In the genomic region with DNA sequence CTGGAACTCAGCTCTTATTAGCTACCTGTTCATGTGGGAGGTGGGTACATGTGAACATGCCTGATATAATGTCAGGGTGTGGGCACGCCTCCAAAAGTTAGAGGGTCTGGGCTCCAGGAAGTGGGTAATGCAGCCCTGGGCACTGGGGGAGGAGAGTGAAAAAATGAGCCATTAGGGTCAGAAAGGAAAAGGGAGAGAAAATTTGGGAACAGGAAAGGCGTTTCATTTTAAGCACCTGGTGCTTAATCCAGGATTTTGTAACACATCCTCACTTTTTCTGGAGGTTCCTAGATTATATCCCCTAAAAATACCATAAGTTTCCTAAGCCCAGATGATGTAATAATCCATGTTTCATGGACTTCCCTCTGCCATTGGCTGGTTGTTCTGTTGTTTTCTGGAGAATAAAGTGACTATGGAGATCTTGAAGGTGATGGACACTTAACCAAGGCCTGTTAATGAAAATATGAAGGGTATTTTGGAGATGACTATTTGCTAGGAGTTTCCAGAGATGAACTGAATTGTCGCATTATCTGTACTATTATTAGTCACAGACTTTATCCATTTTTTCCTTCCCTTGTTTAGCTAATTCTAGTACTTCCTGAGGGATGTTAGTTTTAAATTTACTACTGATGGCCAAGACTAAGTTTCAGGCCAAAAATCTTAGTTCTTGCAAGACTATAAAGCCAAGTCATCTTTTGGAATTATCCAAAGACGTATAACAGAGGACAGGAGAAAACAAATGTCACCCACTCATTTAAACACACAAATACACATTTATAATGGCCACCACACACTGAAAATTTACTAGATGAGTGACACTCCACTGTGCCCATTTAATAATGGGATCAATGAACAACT, we compare ENCODE assay signal across 1 cellular context.
TF ChIP-seq lines count a peak whose summit lies in the region.

No MANE protein-coding gene starts in this region.

TF ChIP-seq in H1, 55 proteins besides CTCF, POLR2A, EP300 and RAD21:
- TF ChIP-seq SRF (IDR thresholded peaks at IDR 0.05; ENCODE audit: low read depth, low read length) = no peak
- no peak for TF ChIP-seq BRCA1 (IDR thresholded peaks at IDR 0.05; ENCODE audit: low read depth, low read length)
- TF ChIP-seq BCL11A (IDR thresholded peaks at IDR 0.05; ENCODE audit: low read depth in 2 of 2, low read length in 2 of 2) = no peak
- TF ChIP-seq CEBPB (IDR thresholded peaks at IDR 0.05; ENCODE audit: low read depth, low read length) = no peak
- no peak for TF ChIP-seq SP2 (IDR thresholded peaks at IDR 0.05; ENCODE audit: low read length)
- TF ChIP-seq CBX8 (IDR thresholded peaks at IDR 0.05; ENCODE audit: borderline replicate concordance, low read depth, low read length) = no peak
